16 cellular contexts compared by ENCODE assay signal in genomic region chr6:39926668-39927067, GRCh38. TPM values are rescaled to one million over a fixed set of nuclear protein-coding genes. Genes with fewer than 3 reads are reported as not detected.
DNase-seq lines count a peak whose midpoint lies in the region; ATAC-seq and TF ChIP-seq lines count a peak whose summit lies in the region.
"Had no signal": no experiment of that assay in that cellular context is flagged by ENCODE, and none has a peak within 500 bp of the region (broad histone marks: within the 10 kb centered on the region; RNA-seq: fewer than 3 reads in every experiment).

No MANE protein-coding gene starts in this region.

- TF ChIP-seq POLR2A in gastrocnemius medialis (IDR thresholded peaks at IDR 0.05) (no peak), transverse colon (IDR thresholded peaks at IDR 0.05) (no peak)

- H3K4me1 ChIP-seq in Caco-2 (no peaks in the 10 kb centered on the region), gastrocnemius medialis (peaks cover 76 to 88% of the 10 kb centered on the region in 2 donors), transverse colon (peaks cover 3 to 36% (median 12%) of the 10 kb centered on the region in 4 donors)

- H3K36me3 Mint-ChIP-seq in Caco-2 (ENCODE audit: insufficient read depth, unreplicated experiment) (peaks cover 83% of the 10 kb centered on the region), chondrocyte (ENCODE audit: low read depth) (peaks cover 28% of the 10 kb centered on the region)
- H3K36me3 Mint-ChIP-seq: stimulated activated effector memory CD8-positive, alpha-beta T cell treated with anti-CD3 and anti-CD28 coated beads, Interleukin-12 subunit alpha, Interleukin-12 subunit beta, amount 100 ng/mL, for 72 hours had no signal

- H3K4me1 Mint-ChIP-seq in Caco-2 (ENCODE audit: low read depth, unreplicated experiment), result peaks cover 1% of the 10 kb centered on the region
- H3K4me1 Mint-ChIP-seq in chondrocyte (ENCODE audit: low read depth), result peaks cover 53% of the 10 kb centered on the region

- POLR2A ChIA-PET in Caco-2 (lab: Charles Lee), result no interaction called here

- peaks cover 15% of the 10 kb centered on the region for H3K9me3 ChIP-seq in Caco-2
- no peaks in the 10 kb centered on the region for H3K9me3 ChIP-seq in KOPT-K1 (ENCODE audit: insufficient read depth, low read length, poor library complexity, severe bottlenecking)
- no peaks in the 10 kb centered on the region for H3K9me3 ChIP-seq in gastrocnemius medialis
- no peaks in the 10 kb centered on the region for H3K9me3 ChIP-seq in transverse colon
- H3K9me3 ChIP-seq: left lung had no signal

- CTCF ChIA-PET in Caco-2 (lab: Charles Lee), result no interaction called here

- no peaks in the 10 kb centered on the region for H3K27me3 ChIP-seq in Caco-2 (replicated peaks; ENCODE audit: control insufficient read depth, insufficient read depth, low read length)
- H3K27me3 ChIP-seq in gastrocnemius medialis, result no peaks in the 10 kb centered on the region
- H3K27me3 ChIP-seq in transverse colon, result no peaks in the 10 kb centered on the region
- H3K27me3 ChIP-seq: left lung had no signal

- H3K27me3 Mint-ChIP-seq in Caco-2 (ENCODE audit: insufficient read depth, unreplicated experiment) (peaks cover 6% of the 10 kb centered on the region), chondrocyte (ENCODE audit: low read depth) (no peaks in the 10 kb centered on the region)

- WGBS in transverse colon (ENCODE audit: low coverage in 1 of 2), 2 donors, result 50 to 67% methylated on average over 1 to 3 of the region's 3 CpGs

- no peak for TF ChIP-seq CTCF in Caco-2 (IDR thresholded peaks at IDR 0.05; ENCODE audit: insufficient read depth in 1 of 2, low read depth in 1 of 2, low read length in 1 of 2, severe bottlenecking in 1 of 2, unreplicated experiment in 1 of 2)
- TF ChIP-seq CTCF in chondrocyte (IDR thresholded peaks at IDR 0.05), result no peak
- no peak for TF ChIP-seq CTCF in gastrocnemius medialis (IDR thresholded peaks at IDR 0.05 in 4 of 5, conservative IDR thresholded peaks at IDR 0.05 in 1 of 5)
- no peak for TF ChIP-seq CTCF in transverse colon (IDR thresholded peaks at IDR 0.05)

- in situ Hi-C loops in gastrocnemius medialis (cut with MboI; ENCODE audit: low sequenced_read_pairs in 4 of 4) (no loop called here), transverse colon (cut with MboI; ENCODE audit: low pct_ligation_motif_present in 1 of 4, low pct_unique_long_range_greater_than_20kb in 1 of 4, low sequenced_read_pairs in 3 of 4) (no loop called here)

- no peak for TF ChIP-seq EP300 in transverse colon (IDR thresholded peaks at IDR 0.05; ENCODE audit: low read depth)

- peak overlapping the region; percentile 84 for H3K27ac Mint-ChIP-seq in Caco-2 (ENCODE audit: unreplicated experiment)
- H3K27ac Mint-ChIP-seq in chondrocyte (ENCODE audit: unreplicated experiment), result peak overlapping the region; percentile 59
- H3K27ac Mint-ChIP-seq: activated T-cell treated with anti-CD3 and anti-CD28 coated beads, Interleukin-2, amount 50 U/mL, for 72 hours; dendritic cell treated with granulocyte-macrophage colony-stimulating factor and Interleukin-4, amounts not matched to agents 40 ng/mL and 50 ng/mL, for 4 days; stimulated activated effector memory CD8-positive, alpha-beta T cell treated with anti-CD3 and anti-CD28 coated beads, Interleukin-12 subunit alpha, Interleukin-12 subunit beta, amount 100 ng/mL, for 72 hours had no signal

- H3K9me3 Mint-ChIP-seq in Caco-2 (ENCODE audit: unreplicated experiment) (peaks cover 9% of the 10 kb centered on the region), chondrocyte (ENCODE audit: low read depth) (no peaks in the 10 kb centered on the region)
- H3K9me3 Mint-ChIP-seq: dendritic cell treated with granulocyte-macrophage colony-stimulating factor and Interleukin-4, amounts not matched to agents 40 ng/mL and 50 ng/mL, for 4 days; stimulated activated effector memory CD8-positive, alpha-beta T cell treated with anti-CD3 and anti-CD28 coated beads, Interleukin-12 subunit alpha, Interleukin-12 subunit beta, amount 100 ng/mL, for 72 hours had no signal

- BruUV-seq in Caco-2 (replicated peaks; lab: Mats Ljungman, UMichigan), result no TSS peak

- peak overlapping the region; percentile 83 for H3K27ac ChIP-seq in KOPT-K1 (ENCODE audit: low read depth, low read length, poor library complexity, severe bottlenecking)
- peak overlapping the region; percentile 95 to 99 (median 97) for H3K27ac ChIP-seq in gastrocnemius medialis
- peak overlapping the region in 2 of 4 donors; percentile 8 to 53 for H3K27ac ChIP-seq in transverse colon
- H3K27ac ChIP-seq: left lung, SK-N-MC had no signal

- H3K36me3 ChIP-seq in Caco-2 (ENCODE audit: control insufficient read depth, insufficient read depth, low read length) (peaks cover 22% of the 10 kb centered on the region), KOPT-K1 (ENCODE audit: insufficient read depth, low read length) (peaks cover 29% of the 10 kb centered on the region), gastrocnemius medialis (peaks cover 0 to 29% of the 10 kb centered on the region in 2 donors), transverse colon (peaks cover 0 to 13% (median 0%) of the 10 kb centered on the region in 4 donors)

- H3K4me3 ChIP-seq in Caco-2 (ENCODE audit: low read depth, low read length) (no peak overlapping the region), gastrocnemius medialis (no peak overlapping the region), transverse colon (no peak overlapping the region)
- H3K4me3 ChIP-seq: left lung, SK-N-MC, skin epidermis had no signal

- DNase-seq in Caco-2, result no peak
- DNase-seq in chondrocyte (ENCODE audit: low spot score), result no peak
- peak; percentile 50 to 66 for DNase-seq in gastrocnemius medialis
- DNase-seq in activated T-cell treated with anti-CD3 and anti-CD28 coated beads, Interleukin-2, amount 50 U/mL, for 48 hours, result no peak
- DNase-seq in transverse colon, result no peak
- DNase-seq: activated CD4-positive, alpha-beta T cell treated with anti-CD3 and anti-CD28 coated beads, Interleukin-2, amount 50 U/mL, for 48 hours; activated T-cell treated with anti-CD3 and anti-CD28 coated beads, Interleukin-2, amount 50 U/mL, for 72 hours; left lung; NCI-H1694 treated with DMSO at 0.1 percent for 48 hours had no signal

- ATAC-seq in gastrocnemius medialis, result peak; percentile 35 to 43
- ATAC-seq in GM21390 (IDR thresholded peaks at IDR 0.05; ENCODE audit: unreplicated experiment), result no peak
- ATAC-seq in HG03457 (IDR thresholded peaks at IDR 0.05; ENCODE audit: unreplicated experiment), result no peak
- ATAC-seq: activated T-cell treated with anti-CD3 and anti-CD28 coated beads, Interleukin-2, amount 50 U/mL, for 72 hours; stimulated activated effector memory CD8-positive, alpha-beta T cell treated with anti-CD3 and anti-CD28 coated beads, Interleukin-12 subunit alpha, Interleukin-12 subunit beta, amount 100 ng/mL, for 72 hours had no signal

- H3K4me3 Mint-ChIP-seq in Caco-2 (ENCODE audit: unreplicated experiment) (peak overlapping the region; percentile 55), chondrocyte (ENCODE audit: unreplicated experiment) (no peak overlapping the region)
- H3K4me3 Mint-ChIP-seq: activated T-cell treated with anti-CD3 and anti-CD28 coated beads, Interleukin-2, amount 50 U/mL, for 72 hours; dendritic cell treated with granulocyte-macrophage colony-stimulating factor and Interleukin-4, amounts not matched to agents 40 ng/mL and 50 ng/mL, for 4 days; stimulated activated effector memory CD8-positive, alpha-beta T cell treated with anti-CD3 and anti-CD28 coated beads, Interleukin-12 subunit alpha, Interleukin-12 subunit beta, amount 100 ng/mL, for 72 hours had no signal

- intact Hi-C loops in Caco-2 (cut with micrococcal nuclease; ENCODE audit: unreplicated experiment), result no loop called here
- intact Hi-C loops in gastrocnemius medialis (cut with DNase I; ENCODE audit: low total_unique reads), result no loop called here
- intact Hi-C loops in transverse colon (cut with DNase I; ENCODE audit: low total_unique reads), result no loop called here

RNA-seq across cellular contexts. Expression of gene MOCS1, which starts 7.6 kb away (rescaled TPM):
- total RNA-seq in Caco-2 (2022) (43.4 and 44.7 TPM in 2 replicates), chondrocyte (13.3 to 36.6 TPM (median 35.2 TPM) in 3 replicates), gastrocnemius medialis (10 to 100 TPM; 26.4 to 61.7 (median 38.4) TPM), transverse colon (10 to 100 TPM; 20.6 to 58.3 (median 42.3) TPM)

Comparison
In these comparisons a context has a peak if more than half of its experiments do, and no peak if none do; other contexts are left out.
1. DNase-seq: peak in gastrocnemius medialis (2 of 2); none in Caco-2 (0 of 2), chondrocyte (single experiment), activated T-cell treated with anti-CD3 and anti-CD28 coated beads, Interleukin-2, amount 50 U/mL, for 48 hours (0 of 2) and transverse colon (single experiment).
2. ATAC-seq: peak in gastrocnemius medialis (2 of 2); none in GM21390 (single experiment) and HG03457 (single experiment).